In the genomic region with DNA sequence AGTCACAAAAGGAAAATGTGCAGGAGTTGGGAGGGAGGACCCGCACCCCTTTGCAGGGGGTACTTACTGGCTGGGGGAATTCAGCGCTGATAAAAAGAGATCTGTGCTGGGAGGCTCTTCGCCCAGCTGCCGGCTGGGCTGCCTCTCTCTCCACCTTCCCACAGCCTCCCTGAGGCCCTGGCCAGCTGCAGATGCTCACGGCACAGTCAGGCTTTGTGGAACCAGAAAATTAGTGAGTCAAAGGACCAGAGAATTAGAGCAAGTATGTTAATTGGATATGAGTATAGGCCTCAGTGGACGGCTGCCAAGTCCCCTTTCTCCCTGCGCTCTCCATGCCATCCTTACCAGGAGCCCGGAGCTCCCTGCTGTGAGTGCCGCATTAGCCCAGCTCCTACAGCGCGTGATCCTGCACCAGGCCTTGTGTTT, we compare ENCODE assay signal across 2 cellular contexts.
TF ChIP-seq lines count a peak whose summit lies in the region.

No MANE protein-coding gene starts in this region.

TF ChIP-seq in SK-N-SH, 30 proteins besides CTCF, POLR2A, EP300 and RAD21 (continued from another document):
- TF ChIP-seq FOSL2 (IDR thresholded peaks at IDR 0.05; ENCODE audit: borderline replicate concordance, low read depth) (no peak), NFIC (IDR thresholded peaks at IDR 0.05; ENCODE audit: borderline replicate concordance) (no peak), TEAD4 (IDR thresholded peaks at IDR 0.05; ENCODE audit: borderline replicate concordance, insufficient read depth) (no peak)

TF ChIP-seq in HepG2, 621 proteins besides CTCF, POLR2A, EP300 and RAD21 (continued from another document):
- TF ChIP-seq, protein P1, sequence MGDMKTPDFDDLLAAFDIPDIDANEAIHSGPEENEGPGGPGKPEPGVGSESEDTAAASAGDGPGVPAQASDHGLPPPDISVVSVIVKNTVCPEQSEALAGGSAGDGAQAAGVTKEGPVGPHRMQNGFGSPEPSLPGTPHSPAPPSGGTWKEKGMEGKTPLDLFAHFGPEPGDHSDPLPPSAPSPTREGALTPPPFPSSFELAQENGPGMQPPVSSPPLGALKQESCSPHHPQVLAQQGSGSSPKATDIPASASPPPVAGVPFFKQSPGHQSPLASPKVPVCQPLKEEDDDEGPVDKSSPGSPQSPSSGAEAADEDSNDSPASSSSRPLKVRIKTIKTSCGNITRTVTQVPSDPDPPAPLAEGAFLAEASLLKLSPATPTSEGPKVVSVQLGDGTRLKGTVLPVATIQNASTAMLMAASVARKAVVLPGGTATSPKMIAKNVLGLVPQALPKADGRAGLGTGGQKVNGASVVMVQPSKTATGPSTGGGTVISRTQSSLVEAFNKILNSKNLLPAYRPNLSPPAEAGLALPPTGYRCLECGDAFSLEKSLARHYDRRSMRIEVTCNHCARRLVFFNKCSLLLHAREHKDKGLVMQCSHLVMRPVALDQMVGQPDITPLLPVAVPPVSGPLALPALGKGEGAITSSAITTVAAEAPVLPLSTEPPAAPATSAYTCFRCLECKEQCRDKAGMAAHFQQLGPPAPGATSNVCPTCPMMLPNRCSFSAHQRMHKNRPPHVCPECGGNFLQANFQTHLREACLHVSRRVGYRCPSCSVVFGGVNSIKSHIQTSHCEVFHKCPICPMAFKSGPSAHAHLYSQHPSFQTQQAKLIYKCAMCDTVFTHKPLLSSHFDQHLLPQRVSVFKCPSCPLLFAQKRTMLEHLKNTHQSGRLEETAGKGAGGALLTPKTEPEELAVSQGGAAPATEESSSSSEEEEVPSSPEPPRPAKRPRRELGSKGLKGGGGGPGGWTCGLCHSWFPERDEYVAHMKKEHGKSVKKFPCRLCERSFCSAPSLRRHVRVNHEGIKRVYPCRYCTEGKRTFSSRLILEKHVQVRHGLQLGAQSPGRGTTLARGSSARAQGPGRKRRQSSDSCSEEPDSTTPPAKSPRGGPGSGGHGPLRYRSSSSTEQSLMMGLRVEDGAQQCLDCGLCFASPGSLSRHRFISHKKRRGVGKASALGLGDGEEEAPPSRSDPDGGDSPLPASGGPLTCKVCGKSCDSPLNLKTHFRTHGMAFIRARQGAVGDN (CRISPR knock-in tag; IDR thresholded peaks at IDR 0.05), result peak; percentile 63
- TF ChIP-seq SAFB2 (CRISPR knock-in tag; IDR thresholded peaks at IDR 0.05; ENCODE audit: borderline replicate concordance, low read depth) (no peak), ZFP37 (CRISPR knock-in tag; IDR thresholded peaks at IDR 0.05; ENCODE audit: borderline replicate concordance) (no peak)
- TF ChIP-seq, protein P2, sequence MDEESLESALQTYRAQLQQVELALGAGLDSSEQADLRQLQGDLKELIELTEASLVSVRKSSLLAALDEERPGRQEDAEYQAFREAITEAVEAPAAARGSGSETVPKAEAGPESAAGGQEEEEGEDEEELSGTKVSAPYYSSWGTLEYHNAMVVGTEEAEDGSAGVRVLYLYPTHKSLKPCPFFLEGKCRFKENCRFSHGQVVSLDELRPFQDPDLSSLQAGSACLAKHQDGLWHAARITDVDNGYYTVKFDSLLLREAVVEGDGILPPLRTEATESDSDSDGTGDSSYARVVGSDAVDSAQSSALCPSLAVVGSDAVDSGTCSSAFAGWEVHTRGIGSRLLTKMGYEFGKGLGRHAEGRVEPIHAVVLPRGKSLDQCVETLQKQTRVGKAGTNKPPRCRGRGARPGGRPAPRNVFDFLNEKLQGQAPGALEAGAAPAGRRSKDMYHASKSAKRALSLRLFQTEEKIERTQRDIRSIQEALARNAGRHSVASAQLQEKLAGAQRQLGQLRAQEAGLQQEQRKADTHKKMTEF (CRISPR knock-in tag; IDR thresholded peaks at IDR 0.05), result 0 out of 2 replicates have a peak, but pooled peaks have one; percentile 4
